Comparison of ENCODE assay signal across 27 cellular contexts in genomic region chr12:30106204-30106603, GRCh38.
"Had no signal": no experiment of that assay in that cellular context is flagged by ENCODE, and none has a peak within 500 bp of the region (broad histone marks: within the 10 kb centered on the region; RNA-seq: fewer than 3 reads in every experiment).

No MANE protein-coding gene starts in this region.

- H3K9me3 Mint-ChIP-seq: activated CD4-positive, alpha-beta T cell treated with anti-CD3 and anti-CD28 coated beads, Interleukin-2, amount 10 ng/mL, durations not matched to agents 7 days and 5 days had no signal

- H3K36me3 ChIP-seq: esophagus squamous epithelium, gastrocnemius medialis, right atrium auricular region, thyroid gland, upper lobe of right lung had no signal

- H3K4me3 Mint-ChIP-seq: activated CD4-positive, alpha-beta T cell treated with anti-CD3 and anti-CD28 coated beads, Interleukin-2, amount 10 ng/mL, durations not matched to agents 7 days and 5 days; activated CD8-positive, alpha-beta T cell treated with anti-CD3 and anti-CD28 coated beads, Interleukin-2, amount 10 ng/mL, durations not matched to agents 7 days and 5 days; activated T-helper 1 cell treated with anti-CD3 and anti-CD28 coated beads, Interleukin-12 subunit alpha, Interleukin-12 subunit beta, Interleukin-2, Interleukin-4 antibody, amounts not matched to agents 30 ng/mL and 10 ng/mL and 1 ng/mL, durations not matched to agents 14 hours and 24 hours and 36 hours; dendritic cell treated with granulocyte-macrophage colony-stimulating factor and Interleukin-4, amounts not matched to agents 40 ng/mL and 50 ng/mL, for 4 days; naive B cell; stimulated activated naive CD8-positive, alpha-beta T cell treated with anti-CD3 and anti-CD28 coated beads, Interleukin-15, Interleukin-2, amounts not matched to agents 100 ng/mL and 50 ng/mL, for 24 hours; T-helper 1 cell treated with Interleukin-12 subunit alpha and Interleukin-12 subunit beta and Interleukin-4 antibody, amounts not matched to agents 30 μg/mL and 1 μg/mL, for 36 hours had no signal

- H3K9me3 ChIP-seq: esophagus squamous epithelium, gastrocnemius medialis, right atrium auricular region, thyroid gland, upper lobe of right lung had no signal

- H3K4me1 Mint-ChIP-seq: activated CD4-positive, alpha-beta T cell treated with anti-CD3 and anti-CD28 coated beads, Interleukin-2, amount 10 ng/mL, durations not matched to agents 7 days and 5 days; naive B cell had no signal

- H3K4me1 ChIP-seq: esophagus squamous epithelium, gastrocnemius medialis, right atrium auricular region, thyroid gland, upper lobe of right lung had no signal

- H3K27me3 Mint-ChIP-seq: activated CD4-positive, alpha-beta T cell treated with anti-CD3 and anti-CD28 coated beads, Interleukin-2, amount 10 ng/mL, durations not matched to agents 7 days and 5 days; dendritic cell treated with granulocyte-macrophage colony-stimulating factor and Interleukin-4, amounts not matched to agents 40 ng/mL and 50 ng/mL, for 4 days; naive B cell; progenitor cell of endocrine pancreas; stimulated activated naive CD8-positive, alpha-beta T cell treated with anti-CD3 and anti-CD28 coated beads, Interleukin-15, Interleukin-2, amounts not matched to agents 100 ng/mL and 50 ng/mL, for 24 hours had no signal

- H3K4me3 ChIP-seq: esophagus squamous epithelium, gastrocnemius medialis, right atrium auricular region, thyroid gland, upper lobe of right lung had no signal

- H3K27ac Mint-ChIP-seq: activated CD4-positive, alpha-beta T cell treated with anti-CD3 and anti-CD28 coated beads, Interleukin-2, amount 10 ng/mL, durations not matched to agents 7 days and 5 days; activated CD8-positive, alpha-beta T cell treated with anti-CD3 and anti-CD28 coated beads, Interleukin-2, amount 10 ng/mL, durations not matched to agents 7 days and 5 days; activated T-helper 1 cell treated with anti-CD3 and anti-CD28 coated beads, Interleukin-12 subunit alpha, Interleukin-12 subunit beta, Interleukin-2, Interleukin-4 antibody, amounts not matched to agents 30 ng/mL and 10 ng/mL and 1 ng/mL, durations not matched to agents 14 hours and 24 hours and 36 hours; dendritic cell treated with granulocyte-macrophage colony-stimulating factor and Interleukin-4, amounts not matched to agents 40 ng/mL and 50 ng/mL, for 4 days; naive B cell; progenitor cell of endocrine pancreas; stimulated activated naive CD8-positive, alpha-beta T cell treated with anti-CD3 and anti-CD28 coated beads, Interleukin-15, Interleukin-2, amounts not matched to agents 100 ng/mL and 50 ng/mL, for 24 hours; T-helper 1 cell treated with Interleukin-12 subunit alpha and Interleukin-12 subunit beta and Interleukin-4 antibody, amounts not matched to agents 30 μg/mL and 1 μg/mL, for 36 hours had no signal

- H3K27ac ChIP-seq: esophagus squamous epithelium, gastrocnemius medialis, right atrium auricular region, thyroid gland, upper lobe of right lung had no signal

- ATAC-seq: activated CD4-positive, CD25-positive, alpha-beta regulatory T cell treated with anti-CD3 and anti-CD28 coated beads, Interleukin-2, amount 50 U/mL, for 24 hours; activated CD8-positive, alpha-beta T cell treated with anti-CD3 and anti-CD28 coated beads, Interleukin-2, amount 10 ng/mL, durations not matched to agents 7 days and 5 days; gastrocnemius medialis; left ventricle myocardium superior; upper lobe of right lung had no signal

- DNase-seq: activated CD4-positive, alpha-beta T cell treated with anti-CD3 and anti-CD28 coated beads, Interleukin-2, amount 10 ng/mL, durations not matched to agents 7 days and 5 days; activated CD8-positive, alpha-beta T cell treated with anti-CD3 and anti-CD28 coated beads, Interleukin-2, amount 10 ng/mL, durations not matched to agents 7 days and 5 days; activated gamma-delta T cell; activated naive CD4-positive, alpha-beta T cell treated with anti-CD3 and anti-CD28 coated beads, Interleukin-2, amount 50 U/mL, for 16 hours; aorta; caudate nucleus; effector CD8-positive, alpha-beta T cell; esophagus squamous epithelium; gastrocnemius medialis; head of caudate nucleus; hypothalamus; left ventricle myocardium superior; mesenchymal stem cell; naive B cell; stimulated activated CD4-positive, alpha-beta T cell treated with anti-CD3 and anti-CD28 coated beads, Interleukin-12 subunit alpha, Interleukin-12 subunit beta, amount 100 ng/mL, for 4 hours; stimulated activated CD4-positive, alpha-beta T cell treated with anti-CD3 and anti-CD28 coated beads, Interleukin-4, amount 100 ng/mL, for 4 hours; substantia nigra; thyroid gland; upper lobe of right lung had no signal

- H3K27me3 ChIP-seq: esophagus squamous epithelium, gastrocnemius medialis, right atrium auricular region, thyroid gland, upper lobe of right lung had no signal

- H3K36me3 Mint-ChIP-seq: brain, naive B cell had no signal
